ENCODE assay signal across 21 cellular contexts in the genomic region with DNA sequence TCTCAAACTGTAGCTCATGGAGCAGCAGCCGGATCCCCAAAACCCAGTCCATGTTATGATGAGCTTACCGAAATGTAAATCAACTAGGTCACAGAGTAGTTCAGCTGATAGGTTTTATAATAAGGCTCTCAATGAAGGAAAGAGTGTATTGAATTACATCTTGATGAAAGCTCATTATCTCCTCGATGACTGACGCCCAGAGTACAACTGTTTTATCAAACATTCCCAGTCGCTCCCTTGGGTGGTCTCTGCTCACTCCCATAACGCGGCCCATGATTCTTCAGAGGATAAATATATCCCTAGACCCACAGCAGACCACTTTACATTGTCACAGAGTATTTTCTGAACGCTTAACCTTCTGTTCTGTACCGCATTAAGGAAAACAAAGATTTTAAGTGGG.
DNase-seq lines count a peak whose midpoint lies in the region; ATAC-seq lines count a peak whose summit lies in the region.
"Had no signal": no experiment of that assay in that cellular context is flagged by ENCODE, and none has a peak within 500 bp of the region (broad histone marks: within the 10 kb centered on the region; RNA-seq: fewer than 3 reads in every experiment).

No MANE protein-coding gene starts in this region.

- ATAC-seq in GM21390 (IDR thresholded peaks at IDR 0.05; ENCODE audit: unreplicated experiment), result no peak
- ATAC-seq: A549, GM23338, HCT116 had no signal

- DNase-seq in NCI-H748 (lab: John Stamatoyannopoulos, UW; ENCODE audit: unreplicated experiment) (peak; percentile 53), NCI-H748 treated with DMSO at 0.1 percent for 48 hours (lab: John Stamatoyannopoulos, UW) (no peak), NCI-H1436 treated with DMSO at 0.1 percent for 48 hours (lab: John Stamatoyannopoulos, UW) (peak; percentile 85), NCI-H524 (lab: John Stamatoyannopoulos, UW) (peak; percentile 72 to 86), cerebellar cortex (ENCODE audit: low spot score) (no peak), DMS153 (lab: John Stamatoyannopoulos, UW) (no peak)
- DNase-seq: 8988T; ACHN; AML-193; BE2C; CD4-positive, alpha-beta T cell; CD8-positive, alpha-beta memory T cell; DMS 273 treated with DMSO at 0.1 percent for 48 hours; DMS53; DMS79 treated with DMSO at 0.1 percent for 48 hours; GF-D8; H9 had no signal

Comparison
In these comparisons a context has a peak if more than half of its experiments do, and no peak if none do; other contexts are left out.
1. DNase-seq: peak in NCI-H748 (single experiment), NCI-H1436 treated with DMSO at 0.1 percent for 48 hours (single experiment) and NCI-H524 (2 of 2); none in NCI-H748 treated with DMSO at 0.1 percent for 48 hours (single experiment), cerebellar cortex (single experiment) and DMS153 (single experiment).